ENCODE assay signal across 9 cellular contexts in the genomic region with DNA sequence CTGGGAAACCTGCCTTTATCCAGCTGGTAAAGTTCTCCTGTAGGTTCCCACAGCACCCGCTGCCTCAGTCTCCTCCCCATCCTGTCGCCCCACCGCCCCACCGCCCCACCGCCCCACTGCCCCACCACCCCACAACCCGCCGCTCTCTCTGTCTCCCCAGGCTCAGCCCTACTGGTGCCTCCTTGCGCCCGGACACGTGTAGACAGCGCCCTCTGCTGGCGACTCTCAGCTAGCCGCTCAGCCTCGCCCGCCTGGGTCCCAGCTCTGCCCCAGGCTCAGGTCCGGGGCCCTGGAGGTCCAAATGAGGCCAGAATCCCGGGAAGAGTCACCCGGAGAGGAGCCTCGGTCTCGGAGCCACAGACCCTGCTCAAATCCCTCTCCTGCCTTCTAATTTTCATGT. TPM values are rescaled to one million over a fixed set of nuclear protein-coding genes. Genes with fewer than 3 reads are reported as not detected.
DNase-seq lines count a peak whose midpoint lies in the region; ATAC-seq and TF ChIP-seq lines count a peak whose summit lies in the region.
"Not testable (repeated sequence)": the region's sequence is repeated elsewhere in the genome, so short reads cannot be mapped to it uniquely, and the experiment has no call there.
"Had no signal": no experiment of that assay in that cellular context is flagged by ENCODE, and none has a peak within 500 bp of the region (broad histone marks: within the 10 kb centered on the region; RNA-seq: fewer than 3 reads in every experiment).

No MANE protein-coding gene starts in this region.

- not testable (repeated sequence) for H3K4me3 Mint-ChIP-seq in activated CD8-positive, alpha-beta memory T cell treated with anti-CD3 and anti-CD28 coated beads, Interleukin-2, amount 10 ng/mL, durations not matched to agents 7 days and 5 days; naive thymus-derived CD4-positive, alpha-beta T cell

- not testable (repeated sequence) for H3K27ac ChIP-seq in naive thymus-derived CD4-positive, alpha-beta T cell (ENCODE audit: low read depth, low read length); aorta (ENCODE audit: low read depth in 1 of 2, low read length in 2 of 2)

- H3K4me3 ChIP-seq in naive thymus-derived CD4-positive, alpha-beta T cell (ENCODE audit: low read length); aorta (ENCODE audit: low read length in 2 of 2): not testable (repeated sequence)

- H3K4me1 ChIP-seq in naive thymus-derived CD4-positive, alpha-beta T cell (ENCODE audit: control insufficient read depth in 2 of 2, insufficient read depth in 2 of 2, low read length in 2 of 2); aorta (ENCODE audit: control insufficient read depth in 1 of 2, insufficient read depth in 2 of 2, low read length in 2 of 2): not testable (repeated sequence)

- not testable (repeated sequence) for DNase-seq in activated CD8-positive, alpha-beta memory T cell treated with anti-CD3 and anti-CD28 coated beads, Interleukin-2, amount 10 ng/mL, durations not matched to agents 7 days and 5 days; Right ventricle myocardium superior; naive thymus-derived CD4-positive, alpha-beta T cell; aorta

- H3K4me1 Mint-ChIP-seq in activated CD8-positive, alpha-beta memory T cell treated with anti-CD3 and anti-CD28 coated beads, Interleukin-2, amount 10 ng/mL, durations not matched to agents 7 days and 5 days; naive thymus-derived CD4-positive, alpha-beta T cell: not testable (repeated sequence)

- ATAC-seq in GM18505 (IDR thresholded peaks at IDR 0.05; ENCODE audit: unreplicated experiment), result peak; percentile 90
- peak; percentile 70 for ATAC-seq in GM19438 (IDR thresholded peaks at IDR 0.05; ENCODE audit: low read depth, unreplicated experiment)
- ATAC-seq in HG02678 (IDR thresholded peaks at IDR 0.05; ENCODE audit: unreplicated experiment), result peak; percentile 61
- peak; percentile 75 for ATAC-seq in HG03439 (IDR thresholded peaks at IDR 0.05; ENCODE audit: unreplicated experiment)
- ATAC-seq in activated CD8-positive, alpha-beta memory T cell treated with anti-CD3 and anti-CD28 coated beads, Interleukin-2, amount 10 ng/mL, durations not matched to agents 7 days and 5 days, result peak; percentile 99
- ATAC-seq in Right ventricle myocardium superior (ENCODE audit: poor library complexity), result peak; percentile 98
- ATAC-seq in naive thymus-derived CD4-positive, alpha-beta T cell, result peak; percentile 99
- peak; percentile 95 for ATAC-seq in aorta (ENCODE audit: low FRiP score)

- H3K27ac Mint-ChIP-seq in activated CD8-positive, alpha-beta memory T cell treated with anti-CD3 and anti-CD28 coated beads, Interleukin-2, amount 10 ng/mL, durations not matched to agents 7 days and 5 days; naive thymus-derived CD4-positive, alpha-beta T cell: not testable (repeated sequence)

- intact Hi-C loops in Right ventricle myocardium superior (cut with DNase I); naive thymus-derived CD4-positive, alpha-beta T cell (cut with micrococcal nuclease); aorta (cut with DNase I): not testable (repeated sequence)

- not testable (repeated sequence) for TF ChIP-seq POLR2A in GM18505 (IDR thresholded peaks at IDR 0.05; ENCODE audit: borderline replicate concordance, extremely low read depth, insufficient read depth, insufficient read length)

- not testable (repeated sequence) for H3K9me3 ChIP-seq in naive thymus-derived CD4-positive, alpha-beta T cell (ENCODE audit: control insufficient read depth in 2 of 3, low read length in 3 of 3); aorta (ENCODE audit: control insufficient read depth, low read length)

- CTCF ChIA-PET in activated CD8-positive, alpha-beta memory T cell treated with anti-CD3 and anti-CD28 coated beads, Interleukin-2, amount 10 ng/mL, durations not matched to agents 7 days and 5 days (lab: Charles Lee); naive thymus-derived CD4-positive, alpha-beta T cell (lab: Charles Lee): not testable (repeated sequence)

- not testable (repeated sequence) for H3K36me3 Mint-ChIP-seq in activated CD8-positive, alpha-beta memory T cell treated with anti-CD3 and anti-CD28 coated beads, Interleukin-2, amount 10 ng/mL, durations not matched to agents 7 days and 5 days; naive thymus-derived CD4-positive, alpha-beta T cell

- H3K36me3 ChIP-seq in naive thymus-derived CD4-positive, alpha-beta T cell (ENCODE audit: control insufficient read depth in 2 of 3, insufficient read depth in 3 of 3, low read length in 3 of 3); aorta (ENCODE audit: control insufficient read depth in 1 of 2, insufficient read depth in 2 of 2, low read length in 1 of 2): not testable (repeated sequence)

- not testable (repeated sequence) for H3K27me3 ChIP-seq in naive thymus-derived CD4-positive, alpha-beta T cell (ENCODE audit: control insufficient read depth in 2 of 2, insufficient read depth in 2 of 2, low read length in 2 of 2); aorta (ENCODE audit: control insufficient read depth in 1 of 2, insufficient read depth in 2 of 2, low read length in 1 of 2)

- WGBS in aorta, 2 donors, result no CpG with 5 or more reads among the region's 20 CpGs

- POLR2A ChIA-PET in naive thymus-derived CD4-positive, alpha-beta T cell (lab: Charles Lee), result not testable (repeated sequence)

- not testable (repeated sequence) for H3K27me3 Mint-ChIP-seq in activated CD8-positive, alpha-beta memory T cell treated with anti-CD3 and anti-CD28 coated beads, Interleukin-2, amount 10 ng/mL, durations not matched to agents 7 days and 5 days; naive thymus-derived CD4-positive, alpha-beta T cell

- not testable (repeated sequence) for H3K9me3 Mint-ChIP-seq in activated CD8-positive, alpha-beta memory T cell treated with anti-CD3 and anti-CD28 coated beads, Interleukin-2, amount 10 ng/mL, durations not matched to agents 7 days and 5 days (ENCODE audit: low read depth); naive thymus-derived CD4-positive, alpha-beta T cell

RNA-seq across cellular contexts. Expression of gene GRAPL, which starts 48.0 kb away (rescaled TPM):
- 1 to 10 TPM; 7.5 to 8.1 TPM for total RNA-seq in activated CD8-positive, alpha-beta memory T cell treated with anti-CD3 and anti-CD28 coated beads, Interleukin-2, amount 10 ng/mL, durations not matched to agents 7 days and 5 days
- total RNA-seq in Right ventricle myocardium superior, result 1.5 TPM
- total RNA-seq in naive thymus-derived CD4-positive, alpha-beta T cell, result 100 to 1,000 TPM in 2 of 5 experiments, 10 to 100 TPM in 3; 25.1 to 105 (median 32.8) TPM
- 1 to 10 TPM; 3.9 TPM for polyA plus RNA-seq in naive thymus-derived CD4-positive, alpha-beta T cell
- 1 to 10 TPM; 6.3 to 6.6 TPM for total RNA-seq in aorta
- not detected for polyA plus RNA-seq in aorta
- polyA plus RNA-seq: AG04450 had no signal
